11 cellular contexts compared by ENCODE assay signal in the genomic region with DNA sequence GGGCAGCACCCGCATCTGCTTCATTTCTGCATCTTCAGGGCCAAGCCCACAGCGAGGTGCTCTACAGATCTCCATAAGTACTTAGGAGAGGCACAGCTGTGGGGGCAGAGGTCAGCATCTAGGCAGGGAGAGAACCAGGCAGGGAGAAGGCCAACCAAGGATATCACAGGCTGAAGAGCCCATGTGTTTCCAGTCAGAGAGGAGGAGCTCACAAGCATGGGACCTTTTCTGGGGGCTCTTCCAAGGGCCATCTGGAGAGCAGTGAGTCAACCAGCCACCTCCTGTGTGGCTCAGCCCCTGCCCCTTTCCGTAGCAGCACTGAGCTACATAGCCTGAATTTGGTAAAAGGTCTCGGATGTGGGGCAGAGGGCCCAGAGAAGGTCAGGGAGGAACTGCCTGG.
DNase-seq lines count a peak whose midpoint lies in the region; ATAC-seq and TF ChIP-seq lines count a peak whose summit lies in the region.
"Had no signal": no experiment of that assay in that cellular context is flagged by ENCODE, and none has a peak within 500 bp of the region (broad histone marks: within the 10 kb centered on the region; RNA-seq: fewer than 3 reads in every experiment).

No MANE protein-coding gene starts in this region.

- H3K36me3 ChIP-seq in Peyer's patch (no peaks in the 10 kb centered on the region), gastroesophageal sphincter (no peaks in the 10 kb centered on the region), skeletal muscle tissue (ENCODE audit: control insufficient read depth in 3 of 3, insufficient read depth in 3 of 3, low read length in 3 of 3) (no peaks in the 10 kb centered on the region)

- WGBS in gastroesophageal sphincter (ENCODE audit: low coverage in 1 of 2), 2 donors = no CpG with 5 or more reads among the region's 4 CpGs

- peaks cover 5 to 47% (median 12%) of the 10 kb centered on the region in 4 donors for H3K4me1 ChIP-seq in Peyer's patch
- peaks cover 12 to 57% (median 39%) of the 10 kb centered on the region in 3 donors for H3K4me1 ChIP-seq in gastroesophageal sphincter
- peaks cover 52 to 80% (median 74%) of the 10 kb centered on the region in 3 donors for H3K4me1 ChIP-seq in skeletal muscle tissue (ENCODE audit: control insufficient read depth in 3 of 3, insufficient read depth in 3 of 3, low read length in 3 of 3)

- no peak for TF ChIP-seq CTCF in Peyer's patch (IDR thresholded peaks at IDR 0.05)
- TF ChIP-seq CTCF in gastroesophageal sphincter (IDR thresholded peaks at IDR 0.05) = no peak
- TF ChIP-seq CTCF in type B pancreatic cell (conservative IDR thresholded peaks at IDR 0.05) = no peak

- no peak overlapping the region for H3K4me3 ChIP-seq in Peyer's patch
- H3K4me3 ChIP-seq in gastroesophageal sphincter = no peak overlapping the region
- no peak overlapping the region for H3K4me3 ChIP-seq in skeletal muscle tissue (ENCODE audit: low read length in 3 of 3)

- peaks cover 21% of the 10 kb centered on the region for H3K4me1 Mint-ChIP-seq in type B pancreatic cell (ENCODE audit: unreplicated experiment)

- no peak overlapping the region for H3K4me3 Mint-ChIP-seq in type B pancreatic cell

- no peaks in the 10 kb centered on the region for H3K9me3 Mint-ChIP-seq in type B pancreatic cell

- no peak overlapping the region for H3K27ac Mint-ChIP-seq in type B pancreatic cell

- TF ChIP-seq EP300 in gastroesophageal sphincter (IDR thresholded peaks at IDR 0.05) = no peak

- peak overlapping the region in 1 of 3 donors; percentile 13 for H3K9ac ChIP-seq in skeletal muscle tissue (ENCODE audit: low read depth in 1 of 3, low read length in 3 of 3)

- no peaks in the 10 kb centered on the region for H3K36me3 Mint-ChIP-seq in type B pancreatic cell

- ATAC-seq in gastroesophageal sphincter = peak; percentile 39

- no peaks in the 10 kb centered on the region for H3K27me3 ChIP-seq in Peyer's patch
- no peaks in the 10 kb centered on the region for H3K27me3 ChIP-seq in gastroesophageal sphincter
- no peaks in the 10 kb centered on the region for H3K27me3 ChIP-seq in skeletal muscle tissue (ENCODE audit: control insufficient read depth in 3 of 3, insufficient read depth in 3 of 3, low read length in 3 of 3)

- no peaks in the 10 kb centered on the region for H3K27me3 Mint-ChIP-seq in type B pancreatic cell

- H3K27ac ChIP-seq in Peyer's patch (peak overlapping the region in 3 of 4 donors; percentile 46 to 72 (median 71)), gastroesophageal sphincter (peak overlapping the region in 3 of 4 donors; percentile 39 to 58 (median 55)), skeletal muscle tissue (ENCODE audit: low read depth, low read length) (peak overlapping the region; percentile 41)

- TF ChIP-seq POLR2A in Peyer's patch (IDR thresholded peaks at IDR 0.05) = no peak
- TF ChIP-seq POLR2A in gastroesophageal sphincter (IDR thresholded peaks at IDR 0.05) = no peak

- H3K9me3 ChIP-seq in Peyer's patch = no peaks in the 10 kb centered on the region
- H3K9me3 ChIP-seq in gastroesophageal sphincter = no peaks in the 10 kb centered on the region
- H3K9me3 ChIP-seq in skeletal muscle tissue (ENCODE audit: control insufficient read depth in 3 of 3, low read length in 3 of 3) = no peaks in the 10 kb centered on the region

- DNase-seq in NCI-H187 treated with DMSO at 0.1 percent for 48 hours (lab: John Stamatoyannopoulos, UW) (peak; percentile 99), NCI-H187 (lab: John Stamatoyannopoulos, UW) (no peak), Peyer's patch (peak in 1 of 3 donors; percentile 49), globus pallidus (ENCODE audit: low spot score) (no peak), type B pancreatic cell (ENCODE audit: extremely low spot score, unreplicated experiment) (no peak), GM19240 (ENCODE audit: insufficient read length, low spot score) (no peak)
- DNase-seq: amniotic stem cell, islet precursor cell, NCI-H1048 had no signal
